Comparison of ENCODE assay signal across 33 cellular contexts in genomic region chr14:74539503-74539902, GRCh38.
"Had no signal": no experiment of that assay in that cellular context is flagged by ENCODE, and none has a peak within 500 bp of the region (broad histone marks: within the 10 kb centered on the region; RNA-seq: fewer than 3 reads in every experiment).

No MANE protein-coding gene starts in this region.

- H3K9me3 Mint-ChIP-seq: effector memory CD8-positive, alpha-beta T cell; nephron; stimulated activated effector memory CD8-positive, alpha-beta T cell treated with anti-CD3 and anti-CD28 coated beads, Interleukin-12 subunit alpha, Interleukin-12 subunit beta, amount 100 ng/mL, for 72 hours; stimulated activated naive CD8-positive, alpha-beta T cell treated with anti-CD3 and anti-CD28 coated beads, Interleukin-15, Interleukin-2, amounts not matched to agents 100 ng/mL and 50 ng/mL, for 24 hours had no signal

- H3K4me1 Mint-ChIP-seq: stimulated activated effector memory CD8-positive, alpha-beta T cell treated with anti-CD3 and anti-CD28 coated beads, Interleukin-12 subunit alpha, Interleukin-12 subunit beta, amount 100 ng/mL, for 72 hours had no signal

- H3K27me3 Mint-ChIP-seq: activated naive CD8-positive, alpha-beta T cell; stimulated activated naive CD8-positive, alpha-beta T cell treated with anti-CD3 and anti-CD28 coated beads, Interleukin-15, Interleukin-2, amounts not matched to agents 100 ng/mL and 50 ng/mL, for 24 hours had no signal

- DNase-seq: activated CD4-positive, alpha-beta T cell treated with anti-CD3 and anti-CD28 coated beads for 48 hours; activated CD4-positive, alpha-beta T cell treated with anti-CD3 and anti-CD28 coated beads, Interleukin-2, amount 50 U/mL, for 48 hours; activated CD8-positive, alpha-beta memory T cell treated with anti-CD3 and anti-CD28 coated beads for 24 hours; activated effector memory CD4-positive, alpha-beta T cell treated with Interleukin-2 at 50 U/mL for 16 hours; activated naive CD4-positive, alpha-beta T cell treated with Interleukin-2 at 50 U/mL for 16 hours; anterior cingulate cortex; body of pancreas; colonic mucosa; dorsolateral prefrontal cortex; effector memory CD8-positive, alpha-beta T cell; erythroblast; gastrocnemius medialis; glutamatergic neuron; left cardiac atrium; mammary epithelial cell; nucleus accumbens; pancreas; retina; stimulated activated CD4-positive, alpha-beta T cell treated with anti-CD3 and anti-CD28 coated beads, Interleukin-4, amount 100 ng/mL, for 24 hours; T-helper 9 cell had no signal

- H3K36me3 ChIP-seq: colonic mucosa, gastrocnemius medialis, pancreas, prostate gland had no signal

- H3K9me3 ChIP-seq: body of pancreas, colonic mucosa, gastrocnemius medialis, pancreas, prostate gland, tibial nerve had no signal

- ATAC-seq: activated CD4-positive, CD25-positive, alpha-beta regulatory T cell treated with anti-CD3 and anti-CD28 coated beads, Interleukin-2, amount 50 U/mL, for 24 hours; body of pancreas; effector memory CD8-positive, alpha-beta T cell; gastrocnemius medialis; left cardiac atrium; pancreas; sciatic nerve; stimulated activated effector memory CD8-positive, alpha-beta T cell treated with anti-CD3 and anti-CD28 coated beads, Interleukin-12 subunit alpha, Interleukin-12 subunit beta, amount 100 ng/mL, for 72 hours had no signal

- H3K4me3 ChIP-seq: body of pancreas, colonic mucosa, dorsolateral prefrontal cortex, gastrocnemius medialis, hepatocyte, pancreas, prostate gland, skin epidermis, tibial nerve had no signal

- H3K36me3 Mint-ChIP-seq: activated naive CD8-positive, alpha-beta T cell; stimulated activated effector memory CD8-positive, alpha-beta T cell treated with anti-CD3 and anti-CD28 coated beads, Interleukin-12 subunit alpha, Interleukin-12 subunit beta, amount 100 ng/mL, for 72 hours had no signal

- H3K27ac Mint-ChIP-seq: activated naive CD8-positive, alpha-beta T cell; effector memory CD8-positive, alpha-beta T cell; stimulated activated effector memory CD8-positive, alpha-beta T cell treated with anti-CD3 and anti-CD28 coated beads, Interleukin-12 subunit alpha, Interleukin-12 subunit beta, amount 100 ng/mL, for 72 hours; stimulated activated naive CD8-positive, alpha-beta T cell treated with anti-CD3 and anti-CD28 coated beads, Interleukin-15, Interleukin-2, amounts not matched to agents 100 ng/mL and 50 ng/mL, for 24 hours had no signal

- H3K4me3 Mint-ChIP-seq: activated naive CD8-positive, alpha-beta T cell; effector memory CD8-positive, alpha-beta T cell; nephron; stimulated activated effector memory CD8-positive, alpha-beta T cell treated with anti-CD3 and anti-CD28 coated beads, Interleukin-12 subunit alpha, Interleukin-12 subunit beta, amount 100 ng/mL, for 72 hours; stimulated activated naive CD8-positive, alpha-beta T cell treated with anti-CD3 and anti-CD28 coated beads, Interleukin-15, Interleukin-2, amounts not matched to agents 100 ng/mL and 50 ng/mL, for 24 hours had no signal

- H3K79me2 ChIP-seq: hepatocyte had no signal

- H3K27me3 ChIP-seq: body of pancreas, colonic mucosa, dorsolateral prefrontal cortex, gastrocnemius medialis, hepatocyte, pancreas, tibial nerve had no signal

- H3K4me2 ChIP-seq: hepatocyte had no signal

- H3K27ac ChIP-seq: body of pancreas, colonic mucosa, dorsolateral prefrontal cortex, gastrocnemius medialis, hepatocyte, pancreas, prostate gland, skin epidermis, tibial nerve, VCaP had no signal

- H3K4me1 ChIP-seq: body of pancreas, colonic mucosa, gastrocnemius medialis, pancreas, prostate gland, tibial nerve had no signal

- FAIRE-seq: keratinocyte, pancreas, TTC549 had no signal

- H2AFZ ChIP-seq: hepatocyte had no signal
